11 cellular contexts compared by ENCODE assay signal in the genomic region with DNA sequence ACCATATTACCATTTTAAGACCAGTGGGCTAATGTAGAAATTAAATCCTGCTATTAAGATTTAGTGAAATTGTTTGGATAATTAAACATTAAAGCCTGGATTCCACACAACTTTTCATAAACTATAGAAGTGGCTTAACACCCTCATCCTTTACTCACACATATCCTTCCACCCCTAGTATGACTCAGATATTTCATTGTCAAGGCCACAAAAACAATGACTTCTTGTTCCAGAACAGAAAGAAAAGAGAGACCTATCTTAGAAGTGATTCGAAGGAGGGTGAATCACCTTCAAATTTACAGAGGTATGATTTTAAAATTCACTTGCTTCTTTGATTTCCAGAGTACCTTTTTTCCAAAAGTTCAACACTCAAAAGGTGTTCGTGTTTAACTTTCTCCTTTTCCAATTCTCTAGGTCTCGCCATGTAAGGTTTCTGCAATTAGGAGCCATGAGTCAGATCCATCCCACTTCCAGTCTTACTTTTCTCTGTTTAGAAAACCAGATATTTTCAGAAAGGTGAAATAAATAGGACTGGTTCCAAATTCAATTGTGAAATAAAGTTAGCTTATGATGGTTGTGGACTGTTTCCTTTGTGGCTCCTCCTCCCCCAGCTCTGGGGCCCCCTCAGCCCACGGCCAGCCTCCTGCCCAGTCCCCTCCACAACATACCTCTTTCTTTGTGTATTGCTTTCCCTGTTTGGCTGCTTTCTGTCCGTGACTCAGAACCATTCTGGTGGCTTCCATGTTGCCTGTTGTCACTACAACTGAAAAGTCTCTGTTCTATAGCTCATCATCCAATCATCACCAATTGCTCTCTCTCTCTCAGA. TPM values are rescaled to one million over a fixed set of nuclear protein-coding genes. Genes with fewer than 3 reads are reported as not detected.
DNase-seq lines count a peak whose midpoint lies in the region; TF ChIP-seq lines count a peak whose summit lies in the region.
"Had no signal": no experiment of that assay in that cellular context is flagged by ENCODE, and none has a peak within 500 bp of the region (broad histone marks: within the 10 kb centered on the region; RNA-seq: fewer than 3 reads in every experiment).

No MANE protein-coding gene starts in this region.

- peak overlapping the region; percentile 28 for H3K27ac Mint-ChIP-seq in activated CD4-positive, alpha-beta memory T cell treated with anti-CD3 and anti-CD28 coated beads, Interleukin-2, amount 10 ng/mL, durations not matched to agents 7 days and 5 days

- POLR2A ChIA-PET in activated CD4-positive, alpha-beta memory T cell treated with anti-CD3 and anti-CD28 coated beads, Interleukin-2, amount 10 ng/mL, durations not matched to agents 7 days and 5 days (lab: Charles Lee), result interaction anchor here (1.4 kb wide), 1 partner anchor 11 kb away, joined by 5 read pairs; no protein-coding TSS in a partner anchor

- H3K36me3 Mint-ChIP-seq in activated CD4-positive, alpha-beta memory T cell treated with anti-CD3 and anti-CD28 coated beads, Interleukin-2, amount 10 ng/mL, durations not matched to agents 7 days and 5 days (ENCODE audit: low read depth), result peaks cover 69% of the 10 kb centered on the region

- H3K4me3 Mint-ChIP-seq in activated CD4-positive, alpha-beta memory T cell treated with anti-CD3 and anti-CD28 coated beads, Interleukin-2, amount 10 ng/mL, durations not matched to agents 7 days and 5 days, result no peak overlapping the region

- H3K9me3 Mint-ChIP-seq in activated CD4-positive, alpha-beta memory T cell treated with anti-CD3 and anti-CD28 coated beads, Interleukin-2, amount 10 ng/mL, durations not matched to agents 7 days and 5 days, result no peaks in the 10 kb centered on the region

- no peaks in the 10 kb centered on the region for H3K27me3 Mint-ChIP-seq in activated CD4-positive, alpha-beta memory T cell treated with anti-CD3 and anti-CD28 coated beads, Interleukin-2, amount 10 ng/mL, durations not matched to agents 7 days and 5 days

- H3K4me3 ChIP-seq in epithelial cell of proximal tubule (ENCODE audit: low read depth, low read length), result no peak overlapping the region
- H3K4me3 ChIP-seq: ovary had no signal

- peaks cover 21% of the 10 kb centered on the region for H3K4me1 Mint-ChIP-seq in activated CD4-positive, alpha-beta memory T cell treated with anti-CD3 and anti-CD28 coated beads, Interleukin-2, amount 10 ng/mL, durations not matched to agents 7 days and 5 days

- CTCF ChIA-PET in activated CD4-positive, alpha-beta memory T cell treated with anti-CD3 and anti-CD28 coated beads, Interleukin-2, amount 10 ng/mL, durations not matched to agents 7 days and 5 days (lab: Charles Lee), result no interaction called here

- TF ChIP-seq CTCF in epithelial cell of proximal tubule (conservative IDR thresholded peaks at IDR 0.05; ENCODE audit: low read depth, low read length), result no peak

- peak; percentile 66 for DNase-seq in activated CD4-positive, alpha-beta T cell treated with anti-CD3 and anti-CD28 coated beads for 48 hours
- no peak for DNase-seq in activated CD4-positive, alpha-beta T cell treated with anti-CD3 and anti-CD28 coated beads, Interleukin-2, amount 50 U/mL, for 4 hours
- DNase-seq in activated CD4-positive, alpha-beta memory T cell treated with anti-CD3 and anti-CD28 coated beads, Interleukin-2, amount 10 ng/mL, durations not matched to agents 7 days and 5 days, result no peak
- DNase-seq in epithelial cell of proximal tubule (ENCODE audit: low read depth) (peak; percentile 25), NCI-H69 (lab: John Stamatoyannopoulos, UW) (no peak), GDM1 (lab: John Stamatoyannopoulos, UW) (no peak), midbrain (lab: John Stamatoyannopoulos, UW) (no peak)
- peak; percentile 44 for DNase-seq in stimulated activated CD4-positive, alpha-beta T cell treated with anti-CD3 and anti-CD28 coated beads, Interleukin-4, amount 100 ng/mL, for 24 hours
- DNase-seq: effector memory CD4-positive, alpha-beta T cell; NCI-H2081; ovary had no signal

RNA-seq across cellular contexts. Expression of gene MGP, which starts 24.6 kb away (rescaled TPM):
- total RNA-seq in activated CD4-positive, alpha-beta memory T cell treated with anti-CD3 and anti-CD28 coated beads, Interleukin-2, amount 10 ng/mL, durations not matched to agents 7 days and 5 days, result not detected
- 0.72 and 9.3 TPM in 2 replicates for total RNA-seq in epithelial cell of proximal tubule

RNA-seq across cellular contexts. Expression of gene ERP27, which starts 28.0 kb away (rescaled TPM):
- total RNA-seq in activated CD4-positive, alpha-beta memory T cell treated with anti-CD3 and anti-CD28 coated beads, Interleukin-2, amount 10 ng/mL, durations not matched to agents 7 days and 5 days, result 1 to 10 TPM; 7.2 to 8.5 TPM
- 0.58 and 1.4 TPM in 2 replicates for total RNA-seq in epithelial cell of proximal tubule

RNA-seq across cellular contexts. Expression of gene ARHGDIB, which starts 51.1 kb away (rescaled TPM):
- 1,000 to 10,000 TPM; 1,463 to 1,491 TPM for total RNA-seq in activated CD4-positive, alpha-beta memory T cell treated with anti-CD3 and anti-CD28 coated beads, Interleukin-2, amount 10 ng/mL, durations not matched to agents 7 days and 5 days
- total RNA-seq in epithelial cell of proximal tubule, result 23.9 and 41.6 TPM in 2 replicates

Comparison
In these comparisons a context has a peak if more than half of its experiments do, and no peak if none do; other contexts are left out.
1. DNase-seq: peak in activated CD4-positive, alpha-beta T cell treated with anti-CD3 and anti-CD28 coated beads for 48 hours (single experiment), epithelial cell of proximal tubule (single experiment) and stimulated activated CD4-positive, alpha-beta T cell treated with anti-CD3 and anti-CD28 coated beads, Interleukin-4, amount 100 ng/mL, for 24 hours (single experiment); none in activated CD4-positive, alpha-beta T cell treated with anti-CD3 and anti-CD28 coated beads, Interleukin-2, amount 50 U/mL, for 4 hours (0 of 2), activated CD4-positive, alpha-beta memory T cell treated with anti-CD3 and anti-CD28 coated beads, Interleukin-2, amount 10 ng/mL, durations not matched to agents 7 days and 5 days (single experiment), NCI-H69 (single experiment), GDM1 (single experiment) and midbrain (single experiment).
2. RNA of gene ARHGDIB, which starts 51.1 kb away (total RNA-seq): 1,463 to 1,491 TPM in activated CD4-positive, alpha-beta memory T cell treated with anti-CD3 and anti-CD28 coated beads, Interleukin-2, amount 10 ng/mL, durations not matched to agents 7 days and 5 days; 23.9 to 41.6 TPM in epithelial cell of proximal tubule; every median in the first group is over 10 times any median in the second.